In the genomic region with DNA sequence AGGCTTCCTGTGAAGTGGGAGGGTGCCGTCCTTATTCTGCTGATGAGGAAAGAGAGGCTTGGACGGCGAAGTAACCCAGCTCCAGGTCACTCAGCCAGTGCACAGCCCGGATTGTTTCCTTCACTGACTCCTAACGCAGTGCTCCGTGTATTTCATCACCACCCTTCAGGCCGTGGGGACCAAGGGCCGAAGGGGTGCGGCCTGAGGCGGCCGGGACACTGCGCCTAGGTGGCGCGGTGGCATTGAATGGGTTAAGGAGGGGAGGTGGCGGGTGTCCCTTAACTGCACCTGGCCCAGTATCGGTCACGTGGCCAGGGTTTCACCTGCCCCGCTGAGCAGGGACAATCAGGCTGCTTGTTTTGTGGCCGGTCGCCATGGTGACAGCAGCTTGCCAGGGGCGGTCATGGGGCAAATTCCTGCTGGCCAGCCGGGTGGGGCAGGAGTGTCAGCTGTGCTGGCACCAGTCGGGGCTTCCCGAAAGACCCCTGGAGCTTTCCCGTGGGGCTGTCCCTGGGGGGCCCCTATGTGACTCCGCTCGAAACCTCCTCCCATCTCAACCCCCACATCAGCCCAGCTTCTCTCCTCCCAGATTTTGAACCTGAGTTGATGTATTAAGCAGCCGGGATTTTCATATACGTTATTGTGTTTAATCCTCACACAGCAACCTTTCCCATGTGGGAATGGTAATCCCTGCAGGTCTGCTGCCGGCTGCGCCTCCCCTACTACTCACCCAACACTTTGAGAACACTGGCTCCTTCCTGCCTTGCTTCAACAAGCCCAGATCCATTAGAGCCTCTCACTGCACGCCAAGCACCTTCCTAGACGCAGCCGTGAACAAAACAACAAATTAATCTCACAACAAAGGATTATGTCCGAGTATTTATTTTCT, we compare ENCODE assay signal across 8 cellular contexts. TPM values are rescaled to one million over a fixed set of nuclear protein-coding genes. Genes with fewer than 3 reads are reported as not detected.
DNase-seq lines count a peak whose midpoint lies in the region; ATAC-seq, FAIRE-seq and TF ChIP-seq lines count a peak whose summit lies in the region.

No MANE protein-coding gene starts in this region.

- peak; percentile 97 for DNase-seq in NCI-H345 (lab: John Stamatoyannopoulos, UW)
- DNase-seq in epithelial cell of proximal tubule (ENCODE audit: low read depth), result peak; percentile 78
- DNase-seq in pancreas, result peak; percentile 95 to 100 (median 98)
- DNase-seq in activated gamma-delta T cell treated with Interleukin-2 at 50 U/mL for 16 hours, result no peak
- no peak for DNase-seq in activated naive CD4-positive, alpha-beta T cell (lab: John Stamatoyannopoulos, UW)
- no peak for DNase-seq in brain microvascular endothelial cell

- H3K4me3 ChIP-seq in epithelial cell of proximal tubule (ENCODE audit: low read depth, low read length) (peak overlapping the region; percentile 25), pancreas (peak overlapping the region in 2 of 4 donors; percentile 6), brain microvascular endothelial cell (ENCODE audit: low read depth, low read length) (no peak overlapping the region)

- H3K27ac ChIP-seq in pancreas, result peak overlapping the region; percentile 96 to 100 (median 100)
- no peak overlapping the region for H3K27ac ChIP-seq in brain microvascular endothelial cell

- WGBS in pancreas, 2 donors, result 6% methylated on average over 35 of the region's 35 CpGs

- no peaks in the 10 kb centered on the region for H3K9me3 ChIP-seq in pancreas

- intact Hi-C loops in pancreas (cut with DNase I), result no loop called here

- peak; percentile 62 to 75 (median 69) for ATAC-seq in pancreas
- no peak for ATAC-seq in GM19395 (IDR thresholded peaks at IDR 0.05; ENCODE audit: unreplicated experiment)

- TF ChIP-seq CTCF in GM12872 (IDR thresholded peaks at IDR 0.05; ENCODE audit: insufficient read depth, low read depth, low read length), result 0 out of 3 replicates have a peak, but pooled peaks have one; percentile 11
- peak; percentile 5 for TF ChIP-seq CTCF in epithelial cell of proximal tubule (conservative IDR thresholded peaks at IDR 0.05; ENCODE audit: low read depth, low read length)
- TF ChIP-seq CTCF in pancreas (IDR thresholded peaks at IDR 0.05), result no peak
- no peak for TF ChIP-seq CTCF in brain microvascular endothelial cell (IDR thresholded peaks at IDR 0.05; ENCODE audit: low read depth, low read length, missing control alignments)

- peaks cover 26 to 34% (median 29%) of the 10 kb centered on the region in 3 donors for H3K4me1 ChIP-seq in pancreas

- H3K27me3 ChIP-seq in pancreas, result no peaks in the 10 kb centered on the region
- no peaks in the 10 kb centered on the region for H3K27me3 ChIP-seq in brain microvascular endothelial cell (replicated peaks)

- FAIRE-seq in pancreas (lab: Jason Lieb, UNC), result no peak

- in situ Hi-C loops in brain microvascular endothelial cell (cut with HindIII; ENCODE audit: low pct_ligation_motif_present, low sequenced_read_pairs), result no loop called here

- H3K36me3 ChIP-seq in pancreas, result no peaks in the 10 kb centered on the region
- H3K36me3 ChIP-seq in brain microvascular endothelial cell (replicated peaks), result no peaks in the 10 kb centered on the region

RNA-seq across cellular contexts. Expression of a gene that starts 4.4 kb away (rescaled TPM):
- 52.1 and 53.6 TPM in 2 replicates for total RNA-seq in epithelial cell of proximal tubule
- 10 to 100 TPM; 16.0 to 30.6 (median 22.1) TPM for total RNA-seq in pancreas
- 10 to 100 TPM; 91.0 to 95.2 TPM for polyA plus RNA-seq in pancreas

RNA-seq across cellular contexts. Expression of a gene that starts 23.5 kb away (rescaled TPM):
- total RNA-seq in epithelial cell of proximal tubule (18.0 and 22.4 TPM in 2 replicates), pancreas (10 to 100 TPM in 2 of 6 donors, 1 to 10 TPM in 4; 2.3 to 11.9 (median 6.9) TPM)
- 10 to 100 TPM; 31.8 to 95.7 TPM for polyA plus RNA-seq in pancreas

RNA-seq across cellular contexts. Expression of a gene that starts 27.1 kb away (rescaled TPM):
- total RNA-seq in epithelial cell of proximal tubule, result 29.7 and 85.9 TPM in 2 replicates
- 10 to 100 TPM; 42.9 to 62.0 (median 48.3) TPM for total RNA-seq in pancreas
- polyA plus RNA-seq in pancreas, result 100 to 1,000 TPM; 110 to 122 TPM

RNA-seq across cellular contexts. Expression of a gene that starts 59.6 kb away (rescaled TPM):
- 65.2 and 87.1 TPM in 2 replicates for total RNA-seq in epithelial cell of proximal tubule
- total RNA-seq in pancreas, result 10 to 100 TPM; 26.9 to 36.8 (median 33.0) TPM
- 10 to 100 TPM; 46.7 to 62.9 TPM for polyA plus RNA-seq in pancreas

RNA-seq across cellular contexts. Expression of a gene that starts 59.7 kb away (rescaled TPM):
- total RNA-seq in epithelial cell of proximal tubule, result 2.7 and 6.1 TPM in 2 replicates
- total RNA-seq in pancreas, result 1 to 10 TPM; 4.1 to 8.2 (median 5.6) TPM
- 1 to 10 TPM; 5.1 to 6.4 TPM for polyA plus RNA-seq in pancreas

Comparison
In these comparisons a context has a peak if more than half of its experiments do, and no peak if none do; other contexts are left out.
1. CTCF ChIP-seq: peak in GM12872 (single experiment) and epithelial cell of proximal tubule (single experiment); none in pancreas (0 of 4) and brain microvascular endothelial cell (single experiment).
2. DNase-seq: peak in NCI-H345 (single experiment), epithelial cell of proximal tubule (single experiment) and pancreas (6 of 6); none in activated gamma-delta T cell treated with Interleukin-2 at 50 U/mL for 16 hours (single experiment), activated naive CD4-positive, alpha-beta T cell (0 of 4) and brain microvascular endothelial cell (single experiment).